ENCODE assay signal across 9 cellular contexts in the genomic region with DNA sequence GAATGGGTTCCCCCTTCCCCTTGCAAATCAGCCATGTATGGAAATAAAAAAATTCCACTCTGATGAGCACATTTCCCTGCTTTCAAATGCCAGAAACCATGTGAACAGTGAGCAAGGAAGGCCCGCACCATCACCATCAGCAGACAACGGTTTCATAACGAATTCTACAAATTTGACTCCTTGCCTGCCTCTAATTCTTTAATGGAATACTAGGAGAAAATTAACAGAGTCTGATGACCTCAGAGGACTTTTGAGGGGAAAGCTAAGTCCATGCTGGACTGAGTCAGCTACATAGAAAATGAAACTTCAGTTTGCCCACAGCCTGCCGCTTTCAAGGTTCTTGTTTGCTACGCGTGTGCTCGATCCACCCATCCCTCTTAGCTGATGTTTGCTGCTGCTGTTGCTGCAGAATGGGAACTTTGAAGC. TPM values are rescaled to one million over a fixed set of nuclear protein-coding genes. Genes with fewer than 3 reads are reported as not detected.
DNase-seq lines count a peak whose midpoint lies in the region; ATAC-seq and TF ChIP-seq lines count a peak whose summit lies in the region.
"Had no signal": no experiment of that assay in that cellular context is flagged by ENCODE, and none has a peak within 500 bp of the region (broad histone marks: within the 10 kb centered on the region; RNA-seq: fewer than 3 reads in every experiment).

No MANE protein-coding gene starts in this region.

- no peak overlapping the region for H3K27ac ChIP-seq in CD8-positive, alpha-beta memory T cell (ENCODE audit: low read depth, low read length)
- H3K27ac ChIP-seq in prostate gland = no peak overlapping the region

- WGBS in prostate gland = 60% methylated on average over 7 of the region's 7 CpGs

- ATAC-seq in GM18498 (IDR thresholded peaks at IDR 0.05; ENCODE audit: unreplicated experiment) (peak; percentile 67), HG02981 (IDR thresholded peaks at IDR 0.05; ENCODE audit: unreplicated experiment) (peak; percentile 90)

- CTCF ChIA-PET in activated naive CD4-positive, alpha-beta T cell treated with anti-CD3 and anti-CD28 coated beads, Interleukin-2, amount 10 ng/mL, durations not matched to agents 7 days and 5 days (lab: Charles Lee) = interaction anchor here (0.6 kb wide), 1 partner anchor 319 kb away, joined by 3 read pairs; no protein-coding TSS in a partner anchor
- CTCF ChIA-PET in CD8-positive, alpha-beta memory T cell (lab: Charles Lee) = interaction anchor here (1.2 kb wide), 1 partner anchor 14 kb away, joined by 3 read pairs; no protein-coding TSS in a partner anchor

- H3K36me3 ChIP-seq in CD8-positive, alpha-beta memory T cell (ENCODE audit: insufficient read depth, low read length) = no peaks in the 10 kb centered on the region
- H3K36me3 ChIP-seq in prostate gland = no peaks in the 10 kb centered on the region

- no peaks in the 10 kb centered on the region for H3K27me3 ChIP-seq in CD8-positive, alpha-beta memory T cell (ENCODE audit: insufficient read depth, low read length, poor library complexity, severe bottlenecking)
- no peaks in the 10 kb centered on the region for H3K27me3 ChIP-seq in prostate gland (replicated peaks; ENCODE audit: insufficient read depth)

- POLR2A ChIA-PET in CD8-positive, alpha-beta memory T cell (lab: Charles Lee) = no interaction called here

- H3K27ac Mint-ChIP-seq in activated naive CD4-positive, alpha-beta T cell treated with anti-CD3 and anti-CD28 coated beads, Interleukin-2, amount 10 ng/mL, durations not matched to agents 7 days and 5 days = no peak overlapping the region
- peak overlapping the region in 1 of 8 donors; percentile 65 for H3K27ac Mint-ChIP-seq in CD8-positive, alpha-beta memory T cell
- H3K27ac Mint-ChIP-seq: activated naive CD4-positive, alpha-beta T cell treated with anti-CD3 and anti-CD28 coated beads, Interleukin-2, amount 50 U/mL, for 24 hours had no signal

- H3K4me3 ChIP-seq in CD8-positive, alpha-beta memory T cell (ENCODE audit: low read length) = no peak overlapping the region
- no peak overlapping the region for H3K4me3 ChIP-seq in prostate gland

- H3K27me3 Mint-ChIP-seq in activated naive CD4-positive, alpha-beta T cell treated with anti-CD3 and anti-CD28 coated beads, Interleukin-2, amount 10 ng/mL, durations not matched to agents 7 days and 5 days = peaks cover 8% of the 10 kb centered on the region
- peaks cover 0 to 3% of the 10 kb centered on the region in 2 donors for H3K27me3 Mint-ChIP-seq in CD8-positive, alpha-beta memory T cell

- no peak for TF ChIP-seq POLR2A in prostate gland (IDR thresholded peaks at IDR 0.05)

- no peaks in the 10 kb centered on the region for H3K36me3 Mint-ChIP-seq in activated naive CD4-positive, alpha-beta T cell treated with anti-CD3 and anti-CD28 coated beads, Interleukin-2, amount 10 ng/mL, durations not matched to agents 7 days and 5 days
- no peaks in the 10 kb centered on the region for H3K36me3 Mint-ChIP-seq in CD8-positive, alpha-beta memory T cell
- H3K36me3 Mint-ChIP-seq: activated naive CD4-positive, alpha-beta T cell treated with anti-CD3 and anti-CD28 coated beads, Interleukin-2, amount 50 U/mL, for 24 hours had no signal

- H3K4me1 ChIP-seq in CD8-positive, alpha-beta memory T cell (ENCODE audit: insufficient read depth, low read length) = no peaks in the 10 kb centered on the region
- no peaks in the 10 kb centered on the region for H3K4me1 ChIP-seq in prostate gland (replicated peaks)

- H3K9me3 ChIP-seq in CD8-positive, alpha-beta memory T cell (ENCODE audit: low read length) = no peaks in the 10 kb centered on the region
- no peaks in the 10 kb centered on the region for H3K9me3 ChIP-seq in prostate gland

- H3K4me3 Mint-ChIP-seq in activated naive CD4-positive, alpha-beta T cell treated with anti-CD3 and anti-CD28 coated beads, Interleukin-2, amount 10 ng/mL, durations not matched to agents 7 days and 5 days = no peak overlapping the region
- peak overlapping the region in 1 of 7 donors; percentile 18 for H3K4me3 Mint-ChIP-seq in CD8-positive, alpha-beta memory T cell
- H3K4me3 Mint-ChIP-seq: activated naive CD4-positive, alpha-beta T cell treated with anti-CD3 and anti-CD28 coated beads, Interleukin-2, amount 50 U/mL, for 24 hours had no signal

- no peaks in the 10 kb centered on the region for H3K9me3 Mint-ChIP-seq in activated naive CD4-positive, alpha-beta T cell treated with anti-CD3 and anti-CD28 coated beads, Interleukin-2, amount 10 ng/mL, durations not matched to agents 7 days and 5 days
- H3K9me3 Mint-ChIP-seq in CD8-positive, alpha-beta memory T cell = peaks cover 0 to 2% (median 0%) of the 10 kb centered on the region in 5 donors
- H3K9me3 Mint-ChIP-seq: activated naive CD4-positive, alpha-beta T cell treated with anti-CD3 and anti-CD28 coated beads, Interleukin-2, amount 50 U/mL, for 24 hours had no signal

- DNase-seq in dermis microvascular lymphatic vessel endothelial cell (ENCODE audit: low read depth in 2 of 2) = peak; percentile 70
- peak; percentile 96 for DNase-seq in renal cortical epithelial cell (ENCODE audit: low read depth)
- DNase-seq in SIG-M5 treated with dmso at 0.1 percent for 504 hours (lab: John Stamatoyannopoulos, UW; ENCODE audit: unreplicated experiment) = no peak
- no peak for DNase-seq in activated naive CD4-positive, alpha-beta T cell treated with anti-CD3 and anti-CD28 coated beads, Interleukin-2, amount 10 ng/mL, durations not matched to agents 7 days and 5 days
- no peak for DNase-seq in CD8-positive, alpha-beta memory T cell
- no peak for DNase-seq in prostate gland (ENCODE audit: low spot score)

- TF ChIP-seq CTCF in prostate gland (IDR thresholded peaks at IDR 0.05) = no peak

- intact Hi-C loops in prostate gland (cut with DNase I) = no loop called here

- no peaks in the 10 kb centered on the region for H3K4me1 Mint-ChIP-seq in activated naive CD4-positive, alpha-beta T cell treated with anti-CD3 and anti-CD28 coated beads, Interleukin-2, amount 10 ng/mL, durations not matched to agents 7 days and 5 days
- peaks cover 4 to 9% (median 6%) of the 10 kb centered on the region in 3 donors for H3K4me1 Mint-ChIP-seq in CD8-positive, alpha-beta memory T cell
- H3K4me1 Mint-ChIP-seq: activated naive CD4-positive, alpha-beta T cell treated with anti-CD3 and anti-CD28 coated beads, Interleukin-2, amount 50 U/mL, for 24 hours had no signal

RNA-seq across cellular contexts. Expression of gene KL, which starts 46.7 kb away (rescaled TPM):
- under 0.01 and 0.13 TPM in 2 replicates for total RNA-seq in dermis microvascular lymphatic vessel endothelial cell
- 11.9 and 12.7 TPM in 2 replicates for total RNA-seq in renal cortical epithelial cell
- under 1 TPM; 0.20 to 0.35 TPM for total RNA-seq in CD8-positive, alpha-beta memory T cell
- not detected for polyA plus RNA-seq in CD8-positive, alpha-beta memory T cell
- 10 to 100 TPM; 13.9 to 46.8 TPM for total RNA-seq in prostate gland

Comparison
In these comparisons a context has a peak if more than half of its experiments do, and no peak if none do; other contexts are left out.
1. DNase-seq: peak in dermis microvascular lymphatic vessel endothelial cell (2 of 2) and renal cortical epithelial cell (single experiment); none in SIG-M5 treated with dmso at 0.1 percent for 504 hours (single experiment), activated naive CD4-positive, alpha-beta T cell treated with anti-CD3 and anti-CD28 coated beads, Interleukin-2, amount 10 ng/mL, durations not matched to agents 7 days and 5 days (single experiment), CD8-positive, alpha-beta memory T cell (0 of 5) and prostate gland (single experiment).